In the genomic region with DNA sequence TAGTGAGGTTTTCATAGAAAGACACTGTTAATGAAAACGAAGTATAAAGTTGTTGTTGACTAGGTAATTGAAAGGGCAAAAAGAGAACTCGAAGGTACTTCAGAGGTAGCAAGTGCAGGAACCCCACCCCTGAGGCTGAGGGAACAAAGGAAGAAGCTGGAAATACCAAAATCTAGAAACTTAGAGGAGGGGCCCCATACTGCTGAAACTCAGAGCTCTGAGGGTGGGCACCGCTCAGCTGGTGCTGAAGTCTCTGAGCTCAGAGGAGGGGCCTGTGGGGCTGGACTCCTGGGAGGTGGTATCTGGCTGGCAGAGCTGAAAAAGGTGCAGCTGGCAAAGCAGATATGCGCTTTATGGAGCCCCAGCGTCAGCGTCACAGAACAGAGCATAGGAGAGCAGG, we compare ENCODE assay signal across 15 cellular contexts.
DNase-seq lines count a peak whose midpoint lies in the region; ATAC-seq and TF ChIP-seq lines count a peak whose summit lies in the region.
"Had no signal": no experiment of that assay in that cellular context is flagged by ENCODE, and none has a peak within 500 bp of the region (broad histone marks: within the 10 kb centered on the region; RNA-seq: fewer than 3 reads in every experiment).

No MANE protein-coding gene starts in this region.

- no peaks in the 10 kb centered on the region for H3F3A ChIP-seq in GM23248 (ENCODE audit: insufficient read depth)

- no peak for ATAC-seq in activated naive CD4-positive, alpha-beta T cell treated with anti-CD3 and anti-CD28 coated beads, Interleukin-2, amount 50 U/mL, for 72 hours
- ATAC-seq in GM21786 (IDR thresholded peaks at IDR 0.05; ENCODE audit: unreplicated experiment) (peak; percentile 9), left lobe of liver (no peak)
- no peak for ATAC-seq in activated CD8-positive, alpha-beta T cell treated with anti-CD3 and anti-CD28 coated beads for 36 hours
- peak; percentile 45 for ATAC-seq in stimulated activated memory B cell treated with anti-CD40 and anti-IgM and Interleukin-4, amounts not matched to agents 10 μg/mL and 1 μg/mL and 100 μg/mL, for 72 hours

- no peak for DNase-seq in activated naive CD4-positive, alpha-beta T cell treated with anti-CD3 and anti-CD28 coated beads for 36 hours
- DNase-seq in activated naive CD4-positive, alpha-beta T cell treated with anti-CD3 and anti-CD28 coated beads, Interleukin-2, amount 50 U/mL, for 72 hours (ENCODE audit: low spot score in 2 of 2) = no peak
- DNase-seq in activated CD8-positive, alpha-beta T cell treated with anti-CD3 and anti-CD28 coated beads for 36 hours = no peak
- DNase-seq in GM23248 (no peak), left lobe of liver (ENCODE audit: low spot score) (no peak), Caco-2 (no peak)
- DNase-seq: activated CD4-positive, alpha-beta T cell treated with anti-CD3 and anti-CD28 coated beads, Interleukin-2, amount 50 U/mL, for 1 hour; activated effector memory CD4-positive, alpha-beta T cell treated with Interleukin-2 at 50 U/mL for 16 hours; effector memory CD4-positive, alpha-beta T cell; mesendoderm; NCI-H2029; T-helper 9 cell had no signal

- peak overlapping the region; percentile 18 for H3K27ac Mint-ChIP-seq in activated naive CD4-positive, alpha-beta T cell treated with anti-CD3 and anti-CD28 coated beads for 36 hours
- H3K27ac Mint-ChIP-seq in activated naive CD4-positive, alpha-beta T cell treated with anti-CD3 and anti-CD28 coated beads, Interleukin-2, amount 50 U/mL, for 72 hours = peak overlapping the region in 1 of 2 donors; percentile 14
- H3K27ac Mint-ChIP-seq in activated CD8-positive, alpha-beta T cell treated with anti-CD3 and anti-CD28 coated beads for 36 hours = peak overlapping the region; percentile 86
- peak overlapping the region; percentile 86 for H3K27ac Mint-ChIP-seq in stimulated activated memory B cell treated with anti-CD40 and anti-IgM and Interleukin-4, amounts not matched to agents 10 μg/mL and 1 μg/mL and 100 μg/mL, for 72 hours
- no peak overlapping the region for H3K27ac Mint-ChIP-seq in Caco-2 (ENCODE audit: unreplicated experiment)

- H3K4me2 ChIP-seq in GM23248 (ENCODE audit: unreplicated experiment) = no peak overlapping the region
- H3K4me2 ChIP-seq: smooth muscle cell had no signal

- H3K4me3 ChIP-seq in GM23248 (no peak overlapping the region), Caco-2 (ENCODE audit: low read depth, low read length) (no peak overlapping the region)
- H3K4me3 ChIP-seq: smooth muscle cell had no signal

- H3K36me3 ChIP-seq in GM23248 (ENCODE audit: low read depth) (no peaks in the 10 kb centered on the region), Caco-2 (ENCODE audit: control insufficient read depth, insufficient read depth, low read length) (no peaks in the 10 kb centered on the region)

- no peaks in the 10 kb centered on the region for H3K79me2 ChIP-seq in GM23248 (ENCODE audit: insufficient read depth)

- H3K4me1 ChIP-seq in GM23248 (ENCODE audit: insufficient read depth) (no peaks in the 10 kb centered on the region), Caco-2 (no peaks in the 10 kb centered on the region)

- H3K27me3 ChIP-seq in GM23248 (replicated peaks; ENCODE audit: insufficient read depth) (no peaks in the 10 kb centered on the region), Caco-2 (replicated peaks; ENCODE audit: control insufficient read depth, insufficient read depth, low read length) (no peaks in the 10 kb centered on the region)

- TF ChIP-seq CTCF in activated CD8-positive, alpha-beta T cell treated with anti-CD3 and anti-CD28 coated beads for 36 hours (IDR thresholded peaks at IDR 0.05) = no peak
- no peak for TF ChIP-seq CTCF in Caco-2 (IDR thresholded peaks at IDR 0.05; ENCODE audit: insufficient read depth in 1 of 2, low read depth in 1 of 2, low read length in 1 of 2, severe bottlenecking in 1 of 2, unreplicated experiment in 1 of 2)

- 76 to 81% methylated on average over 5 of the region's 6 CpGs for WGBS in GM23248 (ENCODE audit: low coverage in 1 of 2, low lambda C conversion rate in 2 of 2, missing lambda C conversion rate in 2 of 2), 2 experiments

- H3K9ac ChIP-seq in GM23248 = no peak overlapping the region

- CTCF ChIA-PET in activated naive CD4-positive, alpha-beta T cell treated with anti-CD3 and anti-CD28 coated beads for 36 hours (lab: Charles Lee) = interaction anchor here (0.6 to 0.7 kb wide), 2 partner anchors 10 to 64 kb away, joined by 3 to 7 read pairs; no protein-coding TSS in a partner anchor
- CTCF ChIA-PET in activated CD8-positive, alpha-beta T cell treated with anti-CD3 and anti-CD28 coated beads for 36 hours (lab: Charles Lee) = interaction anchor here (0.8 to 1.1 kb wide), 3 partner anchors 14 to 22 kb away, joined by 3 read pairs; no protein-coding TSS in a partner anchor
- CTCF ChIA-PET in Caco-2 (lab: Charles Lee) = no interaction called here

- H3K27ac ChIP-seq in GM23248 = no peak overlapping the region

- H4K20me1 ChIP-seq in GM23248 (ENCODE audit: insufficient read depth) = no peaks in the 10 kb centered on the region

- H3K4me1 Mint-ChIP-seq in activated naive CD4-positive, alpha-beta T cell treated with anti-CD3 and anti-CD28 coated beads for 36 hours (ENCODE audit: low read depth) = peaks cover 38% of the 10 kb centered on the region
- peaks cover 41% of the 10 kb centered on the region for H3K4me1 Mint-ChIP-seq in activated CD8-positive, alpha-beta T cell treated with anti-CD3 and anti-CD28 coated beads for 36 hours (ENCODE audit: low read depth)
- H3K4me1 Mint-ChIP-seq in stimulated activated memory B cell treated with anti-CD40 and anti-IgM and Interleukin-4, amounts not matched to agents 10 μg/mL and 1 μg/mL and 100 μg/mL, for 72 hours = peaks cover 15% of the 10 kb centered on the region
- H3K4me1 Mint-ChIP-seq in Caco-2 (ENCODE audit: low read depth, unreplicated experiment) = no peaks in the 10 kb centered on the region

- no peaks in the 10 kb centered on the region for H3K9me3 ChIP-seq in GM23248 (ENCODE audit: low read depth)
- no peaks in the 10 kb centered on the region for H3K9me3 ChIP-seq in Caco-2

- no peaks in the 10 kb centered on the region for H3K9me2 ChIP-seq in GM23248 (ENCODE audit: insufficient read depth)

- no peaks in the 10 kb centered on the region for H3K36me3 Mint-ChIP-seq in activated naive CD4-positive, alpha-beta T cell treated with anti-CD3 and anti-CD28 coated beads for 36 hours (ENCODE audit: low read depth)
- no peaks in the 10 kb centered on the region for H3K36me3 Mint-ChIP-seq in activated naive CD4-positive, alpha-beta T cell treated with anti-CD3 and anti-CD28 coated beads, Interleukin-2, amount 50 U/mL, for 72 hours
- H3K36me3 Mint-ChIP-seq in activated CD8-positive, alpha-beta T cell treated with anti-CD3 and anti-CD28 coated beads for 36 hours (ENCODE audit: low read depth) = no peaks in the 10 kb centered on the region
- no peaks in the 10 kb centered on the region for H3K36me3 Mint-ChIP-seq in stimulated activated memory B cell treated with anti-CD40 and anti-IgM and Interleukin-4, amounts not matched to agents 10 μg/mL and 1 μg/mL and 100 μg/mL, for 72 hours
- no peaks in the 10 kb centered on the region for H3K36me3 Mint-ChIP-seq in Caco-2 (ENCODE audit: insufficient read depth, unreplicated experiment)

- H3K9me3 Mint-ChIP-seq in activated naive CD4-positive, alpha-beta T cell treated with anti-CD3 and anti-CD28 coated beads for 36 hours = no peaks in the 10 kb centered on the region
- H3K9me3 Mint-ChIP-seq in activated naive CD4-positive, alpha-beta T cell treated with anti-CD3 and anti-CD28 coated beads, Interleukin-2, amount 50 U/mL, for 72 hours = no peaks in the 10 kb centered on the region
- no peaks in the 10 kb centered on the region for H3K9me3 Mint-ChIP-seq in activated CD8-positive, alpha-beta T cell treated with anti-CD3 and anti-CD28 coated beads for 36 hours
- H3K9me3 Mint-ChIP-seq in stimulated activated memory B cell treated with anti-CD40 and anti-IgM and Interleukin-4, amounts not matched to agents 10 μg/mL and 1 μg/mL and 100 μg/mL, for 72 hours = no peaks in the 10 kb centered on the region
- H3K9me3 Mint-ChIP-seq in Caco-2 (ENCODE audit: unreplicated experiment) = no peaks in the 10 kb centered on the region

- H3K27me3 Mint-ChIP-seq in activated naive CD4-positive, alpha-beta T cell treated with anti-CD3 and anti-CD28 coated beads for 36 hours (ENCODE audit: low read depth) = no peaks in the 10 kb centered on the region
- H3K27me3 Mint-ChIP-seq in activated CD8-positive, alpha-beta T cell treated with anti-CD3 and anti-CD28 coated beads for 36 hours = no peaks in the 10 kb centered on the region
- H3K27me3 Mint-ChIP-seq in stimulated activated memory B cell treated with anti-CD40 and anti-IgM and Interleukin-4, amounts not matched to agents 10 μg/mL and 1 μg/mL and 100 μg/mL, for 72 hours = no peaks in the 10 kb centered on the region
- H3K27me3 Mint-ChIP-seq in Caco-2 (ENCODE audit: insufficient read depth, unreplicated experiment) = no peaks in the 10 kb centered on the region

- in situ Hi-C loops in GM23248 (cut with MboI) = no loop called here

- no peak overlapping the region for H3K4me3 Mint-ChIP-seq in activated naive CD4-positive, alpha-beta T cell treated with anti-CD3 and anti-CD28 coated beads for 36 hours
- H3K4me3 Mint-ChIP-seq in activated CD8-positive, alpha-beta T cell treated with anti-CD3 and anti-CD28 coated beads for 36 hours = peak overlapping the region; percentile 22
- peak overlapping the region; percentile 46 for H3K4me3 Mint-ChIP-seq in stimulated activated memory B cell treated with anti-CD40 and anti-IgM and Interleukin-4, amounts not matched to agents 10 μg/mL and 1 μg/mL and 100 μg/mL, for 72 hours
- no peak overlapping the region for H3K4me3 Mint-ChIP-seq in Caco-2 (ENCODE audit: unreplicated experiment)

- intact Hi-C loops in activated naive CD4-positive, alpha-beta T cell treated with anti-CD3 and anti-CD28 coated beads for 36 hours (cut with micrococcal nuclease) = no loop called here
- intact Hi-C loops in activated CD8-positive, alpha-beta T cell treated with anti-CD3 and anti-CD28 coated beads for 36 hours (cut with micrococcal nuclease) = loop anchor here (10.0 kb wide), 1 partner anchor 154 kb away; a partner anchor contains a TSS
- intact Hi-C loops in Caco-2 (cut with micrococcal nuclease; ENCODE audit: unreplicated experiment) = no loop called here

- POLR2A ChIA-PET in activated CD8-positive, alpha-beta T cell treated with anti-CD3 and anti-CD28 coated beads for 36 hours (lab: Charles Lee) = interaction anchor here (0.9 to 1.5 kb wide), 3 partner anchors 9 to 278 kb away, joined by 3 to 4 read pairs (median 3); no protein-coding TSS in a partner anchor
- POLR2A ChIA-PET in Caco-2 (lab: Charles Lee) = no interaction called here

- no peak overlapping the region for H2AFZ ChIP-seq in GM23248

- no TSS peak for BruUV-seq in Caco-2 (replicated peaks; lab: Mats Ljungman, UMichigan)

Comparison
In these comparisons a context has a peak if more than half of its experiments do, and no peak if none do; other contexts are left out.
1. H3K4me3 Mint-ChIP-seq: peak in activated CD8-positive, alpha-beta T cell treated with anti-CD3 and anti-CD28 coated beads for 36 hours (single experiment) and stimulated activated memory B cell treated with anti-CD40 and anti-IgM and Interleukin-4, amounts not matched to agents 10 μg/mL and 1 μg/mL and 100 μg/mL, for 72 hours (single experiment); none in activated naive CD4-positive, alpha-beta T cell treated with anti-CD3 and anti-CD28 coated beads for 36 hours (single experiment) and Caco-2 (single experiment).
2. ATAC-seq: peak in GM21786 (single experiment) and stimulated activated memory B cell treated with anti-CD40 and anti-IgM and Interleukin-4, amounts not matched to agents 10 μg/mL and 1 μg/mL and 100 μg/mL, for 72 hours (single experiment); none in activated naive CD4-positive, alpha-beta T cell treated with anti-CD3 and anti-CD28 coated beads, Interleukin-2, amount 50 U/mL, for 72 hours (0 of 2), activated CD8-positive, alpha-beta T cell treated with anti-CD3 and anti-CD28 coated beads for 36 hours (single experiment) and left lobe of liver (single experiment).